ENCODE assay signal across 9 cellular contexts in the genomic region with DNA sequence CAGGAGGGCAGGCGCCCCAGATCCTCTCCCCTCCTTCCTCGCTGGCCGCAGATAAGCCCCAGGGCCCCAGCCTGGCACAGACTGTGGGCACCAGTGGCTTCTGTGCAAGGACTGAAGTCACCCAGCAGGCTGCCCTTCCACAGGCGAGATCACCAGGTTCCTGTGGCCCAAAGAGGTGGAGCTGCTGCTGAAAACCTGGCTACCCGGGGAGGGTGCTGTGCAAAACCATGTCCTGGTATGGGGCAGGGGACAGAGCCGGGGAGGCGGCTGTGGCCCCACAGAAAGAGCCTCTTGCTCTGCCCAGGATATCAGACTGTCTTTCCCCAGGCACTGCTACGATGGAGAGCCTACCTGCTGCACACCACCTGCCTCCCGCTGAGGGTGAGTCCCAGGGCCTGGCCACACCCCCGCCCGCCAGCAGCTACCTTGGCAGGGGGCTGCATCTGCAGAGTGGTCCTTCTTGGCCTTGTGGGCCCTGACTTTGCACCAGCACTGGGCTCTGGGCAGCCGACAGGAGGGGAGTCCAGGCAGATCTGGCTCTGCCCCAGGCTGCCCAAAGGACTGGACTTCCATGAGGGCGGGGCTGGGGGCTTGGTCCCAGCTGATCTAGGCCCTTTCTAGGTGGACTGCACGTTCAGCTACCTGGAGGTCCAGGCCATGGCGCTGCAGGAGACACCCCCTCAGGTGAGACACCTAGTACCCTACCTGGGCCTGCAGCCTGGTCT. TPM values are rescaled to one million over a fixed set of nuclear protein-coding genes. Genes with fewer than 3 reads are reported as not detected.
DNase-seq lines count a peak whose midpoint lies in the region; ATAC-seq, FAIRE-seq and TF ChIP-seq lines count a peak whose summit lies in the region.
"Had no signal": no experiment of that assay in that cellular context is flagged by ENCODE, and none has a peak within 500 bp of the region (broad histone marks: within the 10 kb centered on the region; RNA-seq: fewer than 3 reads in every experiment).

No MANE protein-coding gene starts in this region.

- no peak for TF ChIP-seq POLR2A in H54 (IDR thresholded peaks at IDR 0.05; ENCODE audit: low read depth, low read length)

- intact Hi-C loops in Calu3 (cut with micrococcal nuclease; ENCODE audit: unreplicated experiment) = no loop called here
- intact Hi-C loops in activated B cell treated with CpG ODN at 0.5 μM for 24 hours (cut with micrococcal nuclease) = loop anchor here (1.0 kb wide), 4 partner anchors 15 to 164 kb away; a partner anchor contains a TSS
- intact Hi-C loops in posterior vena cava (cut with DNase I) = loop anchor here in 1 of 2 donors (10.0 kb wide), 1 partner anchor 71 kb away; no protein-coding TSS in a partner anchor

- H3K36me3 Mint-ChIP-seq in Calu3 (ENCODE audit: insufficient read depth, unreplicated experiment) (no peaks in the 10 kb centered on the region), activated B cell treated with CpG ODN at 0.5 μM for 24 hours (ENCODE audit: low read depth) (peaks cover 30% of the 10 kb centered on the region), naive B cell (peaks cover 7 to 8% of the 10 kb centered on the region in 2 donors)

- DNase-seq in Calu3 (no peak), H54 (ENCODE audit: insufficient read length, low spot score) (peak; percentile 18), activated B cell treated with CpG ODN at 0.5 μM for 24 hours (no peak), naive B cell (no peak), GDM1 (lab: John Stamatoyannopoulos, UW) (no peak), posterior vena cava (ENCODE audit: low spot score) (no peak)

- H3K27ac Mint-ChIP-seq in Calu3 (ENCODE audit: unreplicated experiment) (no peak overlapping the region), activated B cell treated with CpG ODN at 0.5 μM for 24 hours (peak overlapping the region; percentile 87), naive B cell (peak overlapping the region; percentile 47 to 95 (median 78))

- H3K27me3 Mint-ChIP-seq in Calu3 (ENCODE audit: unreplicated experiment) (peaks cover 59% of the 10 kb centered on the region), activated B cell treated with CpG ODN at 0.5 μM for 24 hours (no peaks in the 10 kb centered on the region), naive B cell (no peaks in the 10 kb centered on the region)

- TF ChIP-seq CTCF in Calu3 (IDR thresholded peaks at IDR 0.05; ENCODE audit: unreplicated experiment) = no peak
- no peak for TF ChIP-seq CTCF in activated B cell treated with CpG ODN at 0.5 μM for 24 hours (IDR thresholded peaks at IDR 0.05)

- CTCF ChIA-PET in Calu3 (lab: Charles Lee) = interaction anchor here (0.6 to 2.6 kb wide), 5 partner anchors 15 to 124 kb away, joined by 3 to 14 read pairs (median 6); a partner anchor contains a TSS
- CTCF ChIA-PET in activated B cell treated with CpG ODN at 0.5 μM for 24 hours (lab: Charles Lee) = interaction anchor here (0.6 to 4.5 kb wide), 23 partner anchors 13 to 166 kb away, joined by 3 to 113 read pairs (median 8); a partner anchor contains a TSS

- ATAC-seq in activated B cell treated with CpG ODN at 0.5 μM for 24 hours (ENCODE audit: low read depth) (no peak), naive B cell (ENCODE audit: low read depth in 2 of 2) (peak in 1 of 2 donors; percentile 13), HG03135 (IDR thresholded peaks at IDR 0.05; ENCODE audit: unreplicated experiment) (no peak), HG03442 (IDR thresholded peaks at IDR 0.05; ENCODE audit: unreplicated experiment) (no peak)

- POLR2A ChIA-PET in activated B cell treated with CpG ODN at 0.5 μM for 24 hours (lab: Charles Lee) = interaction anchor here (0.5 to 4.9 kb wide), 24 partner anchors 14 to 1613 kb away, joined by 3 to 58 read pairs (median 4); a partner anchor contains a TSS

- BruUV-seq in Calu3 (replicated peaks; lab: Mats Ljungman, UMichigan) = no TSS peak

- H3K4me1 Mint-ChIP-seq in Calu3 (ENCODE audit: low read depth, unreplicated experiment) = no peaks in the 10 kb centered on the region
- peaks cover 17% of the 10 kb centered on the region for H3K4me1 Mint-ChIP-seq in activated B cell treated with CpG ODN at 0.5 μM for 24 hours
- peaks cover 11 to 23% (median 13%) of the 10 kb centered on the region in 3 donors for H3K4me1 Mint-ChIP-seq in naive B cell

- FAIRE-seq in H54 (lab: Jason Lieb, UNC) = no peak

- H3K4me3 Mint-ChIP-seq in Calu3 (ENCODE audit: low read depth, unreplicated experiment) = peak overlapping the region; percentile 34
- H3K4me3 Mint-ChIP-seq in activated B cell treated with CpG ODN at 0.5 μM for 24 hours = peak overlapping the region; percentile 83
- H3K4me3 Mint-ChIP-seq in naive B cell = peak overlapping the region; percentile 78 to 90 (median 85)
- H3K4me3 Mint-ChIP-seq: neural crest cell had no signal

- H3K9me3 Mint-ChIP-seq in Calu3 (ENCODE audit: low read depth, unreplicated experiment) (no peaks in the 10 kb centered on the region), activated B cell treated with CpG ODN at 0.5 μM for 24 hours (no peaks in the 10 kb centered on the region), naive B cell (no peaks in the 10 kb centered on the region)
- H3K9me3 Mint-ChIP-seq: neural crest cell had no signal

RNA-seq across cellular contexts. Expression of a gene that starts 0.6 kb away (rescaled TPM):
- total RNA-seq in Calu3 (2022) = 4.4 and 4.9 TPM in 2 replicates
- 138 and 151 TPM in 2 replicates for total RNA-seq in activated B cell treated with CpG ODN at 0.5 μM for 24 hours
- 10 to 100 TPM in 4 of 6 donors, 1 to 10 TPM in 2; 9.4 to 23.2 (median 14.1) TPM for polyA plus RNA-seq in naive B cell (ENCODE audit: low read depth in 6 of 6)
- 1 to 10 TPM in 1 of 2 donors, under 1 TPM in 1; 0.67 to 1.8 TPM for total RNA-seq in posterior vena cava

RNA-seq across cellular contexts. Expression of a gene that starts 14.5 kb away (rescaled TPM):
- total RNA-seq in Calu3 (2022) (44.0 and 49.9 TPM in 2 replicates), activated B cell treated with CpG ODN at 0.5 μM for 24 hours (38.2 and 41.4 TPM in 2 replicates), posterior vena cava (10 to 100 TPM; 13.3 to 16.0 TPM)
- 10 to 100 TPM; 31.3 to 52.8 (median 35.5) TPM for polyA plus RNA-seq in naive B cell (ENCODE audit: low read depth in 6 of 6)

RNA-seq across cellular contexts. Expression of a gene that starts 15.2 kb away (rescaled TPM):
- total RNA-seq in Calu3 (2022) (9.5 and 12.3 TPM in 2 replicates), activated B cell treated with CpG ODN at 0.5 μM for 24 hours (5.9 and 6.0 TPM in 2 replicates), posterior vena cava (1 to 10 TPM; 2.9 to 4.6 TPM)
- 10 to 100 TPM; 12.0 to 23.7 (median 16.1) TPM for polyA plus RNA-seq in naive B cell (ENCODE audit: low read depth in 6 of 6)

RNA-seq across cellular contexts. Expression of a gene that starts 21.0 kb away (rescaled TPM):
- 22.6 and 23.0 TPM in 2 replicates for total RNA-seq in Calu3 (2022)
- 8.9 and 9.5 TPM in 2 replicates for total RNA-seq in activated B cell treated with CpG ODN at 0.5 μM for 24 hours
- 1 to 10 TPM in 5 of 6 donors, not detected in 1; 1.2 to 2.6 (median 2.2) TPM for polyA plus RNA-seq in naive B cell (ENCODE audit: low read depth in 6 of 6)
- 10 to 100 TPM; 12.2 to 12.6 TPM for total RNA-seq in posterior vena cava

RNA-seq across cellular contexts. Expression of a gene that starts 21.1 kb away (rescaled TPM):
- total RNA-seq in Calu3 (2022) = 0.66 and 0.68 TPM in 2 replicates
- 2.4 and 4.6 TPM in 2 replicates for total RNA-seq in activated B cell treated with CpG ODN at 0.5 μM for 24 hours
- polyA plus RNA-seq in naive B cell (ENCODE audit: low read depth in 6 of 6) = 10 to 100 TPM; 10.3 to 12.5 (median 11.1) TPM
- 1 to 10 TPM; 2.7 to 4.8 TPM for total RNA-seq in posterior vena cava

Comparison
In these comparisons a context has a peak if more than half of its experiments do, and no peak if none do; other contexts are left out.
1. H3K4me3 Mint-ChIP-seq: peak in every context shown above with its lines; median percentile 85 in naive B cell; 83 in activated B cell treated with CpG ODN at 0.5 μM for 24 hours; 34 in Calu3.
2. RNA of a gene that starts 0.6 kb away (total RNA-seq): 138 to 151 TPM in activated B cell treated with CpG ODN at 0.5 μM for 24 hours; 4.4 to 4.9 TPM in Calu3 and 0.67 to 1.8 TPM in posterior vena cava; every median in the first group is over 10 times any median in the second.